In genomic region chr2:168037772-168038171, GRCh38 we compare ENCODE assay signal across 21 cellular contexts.
"Had no signal": no experiment of that assay in that cellular context is flagged by ENCODE, and none has a peak within 500 bp of the region (broad histone marks: within the 10 kb centered on the region; RNA-seq: fewer than 3 reads in every experiment).

No MANE protein-coding gene starts in this region.

- H3K36me3 ChIP-seq: sigmoid colon, uterus had no signal

- H3K9me3 Mint-ChIP-seq: activated CD4-positive, alpha-beta T cell treated with anti-CD3 and anti-CD28 coated beads, Interleukin-2, amount 10 ng/mL, durations not matched to agents 24 days and 14 days; activated CD8-positive, alpha-beta T cell treated with anti-CD3 and anti-CD28 coated beads for 36 hours; activated naive CD8-positive, alpha-beta T cell treated with anti-CD3 and anti-CD28 coated beads for 36 hours; activated T-cell treated with anti-CD3 and anti-CD28 coated beads, Interleukin-2, amount 50 U/mL, for 24 hours; memory B cell had no signal

- H3K27me3 ChIP-seq: heart left ventricle, sigmoid colon, testis, uterus had no signal

- H3K27me3 Mint-ChIP-seq: activated CD4-positive, alpha-beta T cell treated with anti-CD3 and anti-CD28 coated beads, Interleukin-2, amount 10 ng/mL, durations not matched to agents 24 days and 14 days; activated CD8-positive, alpha-beta T cell treated with anti-CD3 and anti-CD28 coated beads for 36 hours; activated naive CD8-positive, alpha-beta T cell treated with anti-CD3 and anti-CD28 coated beads for 36 hours; activated T-cell treated with anti-CD3 and anti-CD28 coated beads, Interleukin-2, amount 50 U/mL, for 24 hours; memory B cell had no signal

- ATAC-seq: activated CD8-positive, alpha-beta T cell treated with anti-CD3 and anti-CD28 coated beads for 36 hours; heart left ventricle; left colon had no signal

- H3K9me3 ChIP-seq: heart left ventricle, sigmoid colon, testis, uterus had no signal

- H3K27ac Mint-ChIP-seq: activated CD4-positive, alpha-beta T cell treated with anti-CD3 and anti-CD28 coated beads, Interleukin-2, amount 10 ng/mL, durations not matched to agents 24 days and 14 days; activated CD8-positive, alpha-beta T cell treated with anti-CD3 and anti-CD28 coated beads for 36 hours; activated naive CD8-positive, alpha-beta T cell treated with anti-CD3 and anti-CD28 coated beads for 36 hours; activated T-cell treated with anti-CD3 and anti-CD28 coated beads, Interleukin-2, amount 50 U/mL, for 24 hours; memory B cell had no signal

- H3K27ac ChIP-seq: heart left ventricle, sigmoid colon, testis, uterus had no signal

- DNase-seq: activated CD4-positive, alpha-beta T cell treated with anti-CD3 and anti-CD28 coated beads, Interleukin-2, amount 10 ng/mL, durations not matched to agents 24 days and 14 days; activated CD8-positive, alpha-beta T cell treated with anti-CD3 and anti-CD28 coated beads for 36 hours; activated naive CD4-positive, alpha-beta T cell treated with Interleukin-2 at 50 U/mL for 16 hours; activated naive CD8-positive, alpha-beta T cell treated with anti-CD3 and anti-CD28 coated beads for 36 hours; activated T-cell treated with anti-CD3 and anti-CD28 coated beads, Interleukin-2, amount 50 U/mL, for 24 hours; amniotic stem cell; dermis blood vessel endothelial cell; effector memory CD4-positive, alpha-beta T cell; heart left ventricle; left colon; occipital lobe; posterior cingulate gyrus; retina; sigmoid colon; stimulated activated CD4-positive, alpha-beta T cell treated with anti-CD3 and anti-CD28 coated beads, Interleukin-2, amount 100 ng/mL, for 48 hours; stimulated activated CD8-positive, alpha-beta memory T cell treated with anti-CD3 and anti-CD28 coated beads, Interleukin-4, amount 100 ng/mL, for 48 hours; stimulated activated naive CD4-positive, alpha-beta T cell; testis; trophoblast cell; uterus had no signal

- H3K4me3 Mint-ChIP-seq: activated CD4-positive, alpha-beta T cell treated with anti-CD3 and anti-CD28 coated beads, Interleukin-2, amount 10 ng/mL, durations not matched to agents 24 days and 14 days; activated CD8-positive, alpha-beta T cell treated with anti-CD3 and anti-CD28 coated beads for 36 hours; activated naive CD8-positive, alpha-beta T cell treated with anti-CD3 and anti-CD28 coated beads for 36 hours; activated T-cell treated with anti-CD3 and anti-CD28 coated beads, Interleukin-2, amount 50 U/mL, for 24 hours; memory B cell had no signal

- H3K4me1 ChIP-seq: heart left ventricle, sigmoid colon, testis, uterus had no signal

- H3K4me3 ChIP-seq: heart left ventricle, sigmoid colon, testis, uterus had no signal
